In the genomic region with DNA sequence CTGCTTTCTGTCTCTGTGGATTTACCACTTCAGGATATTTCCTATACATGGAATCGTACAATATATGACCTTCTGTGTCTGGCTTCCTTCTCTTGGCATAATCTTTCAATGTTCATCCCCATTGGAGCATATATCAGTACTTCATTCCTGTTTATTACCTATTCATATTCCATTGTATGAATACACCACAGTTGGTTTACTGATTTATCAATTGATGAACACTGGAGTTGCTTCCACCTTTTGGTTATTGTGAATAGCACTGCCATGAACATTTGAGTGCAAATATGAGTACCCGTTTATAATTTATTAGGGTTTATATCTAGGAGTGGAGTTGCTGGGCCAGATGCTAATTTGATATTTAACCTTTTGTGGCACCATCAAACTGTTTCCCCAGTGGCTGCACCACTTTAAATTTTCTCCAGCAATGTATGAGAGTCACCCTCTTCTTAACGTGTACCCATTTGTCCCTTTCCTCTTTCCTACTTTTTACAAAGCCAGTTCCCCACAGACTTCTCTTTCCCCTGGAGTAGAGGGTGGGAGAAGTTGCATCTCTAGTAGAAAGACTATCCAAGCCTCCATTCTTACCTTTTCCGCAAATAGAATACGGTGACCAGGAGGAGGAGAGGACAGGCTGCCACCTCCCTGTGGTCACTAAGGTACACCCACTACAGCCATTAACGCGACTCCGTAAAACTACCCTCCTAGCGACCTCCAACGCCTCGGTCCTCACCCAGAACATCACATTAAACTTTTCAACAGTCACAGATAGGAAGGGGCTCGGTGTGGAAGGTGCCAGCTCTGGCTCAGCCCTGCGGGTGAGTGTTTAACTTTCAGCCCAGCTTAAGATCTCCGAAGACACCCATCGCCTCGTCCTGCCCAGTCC, we compare ENCODE assay signal across 8 cellular contexts. TPM values are rescaled to one million over a fixed set of nuclear protein-coding genes. Genes with fewer than 3 reads are reported as not detected.
A peak's percentile ranks its signal among the peaks of the same experiment; 100 is the strongest.
DNase-seq lines count a peak whose midpoint lies in the region; ATAC-seq, FAIRE-seq and TF ChIP-seq lines count a peak whose summit lies in the region.

No MANE protein-coding gene starts in this region.

- H3K4me1 ChIP-seq in KMS-11 (ENCODE audit: low read depth, poor library complexity, severe bottlenecking): peaks cover 55% of the 10 kb centered on the region
- H3K4me1 ChIP-seq in H1 (replicated peaks in 1 of 4; ENCODE audit: control insufficient read depth in 3 of 4, insufficient read depth in 4 of 4, low read length in 3 of 4): peaks cover 8 to 25% (median 9%) of the 10 kb centered on the region in 4 experiments
- peaks cover 21 to 26% of the 10 kb centered on the region in 2 experiments for H3K4me1 ChIP-seq in neutrophil (ENCODE audit: control insufficient read depth in 1 of 2, insufficient read depth in 1 of 2, low read depth in 1 of 2, low read length in 1 of 2)

- peak overlapping the region; percentile 60; the same call in 1 of the 2 replicates for H4K8ac ChIP-seq in H1 (ENCODE audit: extremely low read depth, insufficient read depth, low read length)

- H3K4me3 ChIP-seq in KMS-11 (IDR thresholded peaks at IDR 0.05; ENCODE audit: insufficient read depth, low read depth, low read length) (no peak overlapping the region), H1 (ENCODE audit: extremely low read depth in 1 of 4, insufficient read depth in 2 of 4, low read depth in 3 of 4, low read length in 4 of 4) (peak overlapping the region; percentile 63 to 71 (median 66)), neutrophil (ENCODE audit: low read depth in 1 of 2, low read length in 1 of 2) (peak overlapping the region; percentile 65 to 75)

- peak overlapping the region; percentile 68 for H4K5ac ChIP-seq in H1 (ENCODE audit: insufficient read length, low read depth, low read length)

- H2BK12ac ChIP-seq in H1 (ENCODE audit: low read depth, low read length): peak overlapping the region; percentile 93; the same call in 1 of the 2 replicates

- H4K91ac ChIP-seq in H1 (replicated peaks; ENCODE audit: insufficient read length, low read length): peak overlapping the region; percentile 23

- H3K14ac ChIP-seq in H1 (ENCODE audit: insufficient read length): no peak overlapping the region

- H3K18ac ChIP-seq in H1 (ENCODE audit: extremely low read depth, low read length): peak overlapping the region; percentile 98

- H3K9me3 ChIP-seq in H1 (ENCODE audit: insufficient read depth in 2 of 2, low read depth in 1 of 2, low read length in 1 of 2): no peaks in the 10 kb centered on the region
- H3K9me3 ChIP-seq in neutrophil: no peaks in the 10 kb centered on the region

- peak overlapping the region; percentile 62; the same call in 1 of the 2 replicates for H2BK20ac ChIP-seq in H1 (ENCODE audit: low read length)

- peak overlapping the region; percentile 92 for H2BK120ac ChIP-seq in H1 (replicated peaks; ENCODE audit: low read depth, low read length)

- H4K20me1 ChIP-seq in KMS-11 (ENCODE audit: insufficient read depth) (no peaks in the 10 kb centered on the region), H1 (replicated peaks in 1 of 2; ENCODE audit: control insufficient read depth in 1 of 2, insufficient read depth in 2 of 2, low read length in 2 of 2) (no peaks in the 10 kb centered on the region)

- H3K56ac ChIP-seq in H1 (replicated peaks; ENCODE audit: insufficient read length, low read depth, low read length): peak overlapping the region; percentile 50

- peaks cover 14% of the 10 kb centered on the region; the same call in 1 of the 2 replicates for H3K79me2 ChIP-seq in KMS-11 (ENCODE audit: insufficient read depth, low read depth)
- peaks cover 0 to 19% of the 10 kb centered on the region in 2 experiments; a peak in 2 of 4 replicates for H3K79me2 ChIP-seq in H1 (ENCODE audit: control insufficient read depth in 1 of 2, insufficient read depth in 2 of 2, low read length in 2 of 2)

- no peak for FAIRE-seq in H1 (lab: Jason Lieb, UNC)

- H2AFZ ChIP-seq in KMS-11 (ENCODE audit: low read depth) (peak overlapping the region; percentile 64; the same call in 1 of the 2 replicates), H1 (ENCODE audit: low read length) (no peak overlapping the region)

- H3K23me2 ChIP-seq in H1 (ENCODE audit: low read depth, low read length): peaks cover 10% of the 10 kb centered on the region

- no peaks in the 10 kb centered on the region for H3K79me1 ChIP-seq in H1 (ENCODE audit: low read depth, low read length)

- H3K27me3 ChIP-seq in KMS-11 (ENCODE audit: insufficient read depth, low read depth) (no peaks in the 10 kb centered on the region), H1 (replicated peaks in 1 of 4; ENCODE audit: control insufficient read depth in 3 of 4, extremely low read depth in 1 of 4, insufficient read depth in 3 of 4, low read length in 3 of 4) (no peaks in the 10 kb centered on the region), neutrophil (no peaks in the 10 kb centered on the region)

- peak overlapping the region; percentile 2 for H3K4ac ChIP-seq in H1 (replicated peaks; ENCODE audit: insufficient read length, low read depth, low read length)

- WGBS in H1 (ENCODE audit: extremely low coverage in 1 of 2, insufficient coverage in 1 of 2, insufficient read length in 1 of 2, insufficient replicate concordance in 2 of 2, low coverage in 1 of 2, low lambda C conversion rate in 2 of 2, missing lambda C conversion rate in 1 of 2), 2 experiments: 13% methylated on average over 16 of the region's 16 CpGs; no CpG with 5 or more reads in 1 of the 2 experiments

- H3K23ac ChIP-seq in H1 (ENCODE audit: insufficient read length): no peak overlapping the region

- no peak for ATAC-seq in HG02981 (IDR thresholded peaks at IDR 0.05; ENCODE audit: unreplicated experiment)

- POLR2A ChIA-PET in H1 (lab: Charles Lee; ENCODE audit: partially characterized antibody): interaction anchor here (0.8 to 4.6 kb wide), 20 partner anchors 7 to 523 kb away, joined by 3 to 85 read pairs (median 6); a partner anchor contains a TSS

- H3K36me3 ChIP-seq in KMS-11 (ENCODE audit: insufficient read depth) (no peaks in the 10 kb centered on the region), H1 (ENCODE audit: control insufficient read depth in 2 of 4, insufficient read depth in 4 of 4, low read length in 3 of 4) (no peaks in the 10 kb centered on the region), neutrophil (no peaks in the 10 kb centered on the region)

- H3K27ac ChIP-seq in C4-2B: peak overlapping the region; percentile 99
- peak overlapping the region; percentile 90 for H3K27ac ChIP-seq in KMS-11
- H3K27ac ChIP-seq in H1 (ENCODE audit: low read depth, low read length): peak overlapping the region; percentile 59; the same call in 1 of the 2 replicates
- peak overlapping the region; percentile 57 for H3K27ac ChIP-seq in neutrophil

- CTCF ChIA-PET in H1 (lab: Charles Lee; ENCODE audit: partially characterized antibody): interaction anchor here (0.9 to 1.2 kb wide), 3 partner anchors 30 to 136 kb away, joined by 3 to 5 read pairs (median 4); no protein-coding TSS in a partner anchor

- DNase-seq in H1 (ENCODE audit: low read depth in 1 of 2, low spot score in 2 of 2) (no peak), NCI-H2227 treated with DMSO at 0.1 percent for 48 hours (lab: John Stamatoyannopoulos, UW) (no peak), hypothalamus (lab: John Stamatoyannopoulos, UW) (no peak)
- no peak for DNase-seq in activated T-cell treated with anti-CD3 and anti-CD28 coated beads, Interleukin-2, amount 50 U/mL, for 1 hour

- no peak for TF ChIP-seq CTCF in C4-2B (conservative IDR thresholded peaks at IDR 0.05)
- TF ChIP-seq CTCF in KMS-11 (conservative IDR thresholded peaks at IDR 0.05; ENCODE audit: low read depth, low read length): no peak
- no peak for TF ChIP-seq CTCF in H1 (IDR thresholded peaks at IDR 0.05; ENCODE audit: control extremely low read depth in 1 of 3, insufficient read depth in 1 of 3, low read depth in 1 of 3, low read length in 3 of 3)
- TF ChIP-seq CTCF in neutrophil (IDR thresholded peaks at IDR 0.05): no peak

- H2BK5ac ChIP-seq in H1 (ENCODE audit: low read depth, low read length): peak overlapping the region; percentile 97

- H2AK5ac ChIP-seq in H1 (ENCODE audit: low read depth, low read length): peak overlapping the region; percentile 87

- no peak for TF ChIP-seq EP300 in H1 (IDR thresholded peaks at IDR 0.05; ENCODE audit: borderline replicate concordance in 1 of 2, low read depth in 2 of 2, low read length in 2 of 2)

- no peak overlapping the region for H2BK15ac ChIP-seq in H1 (ENCODE audit: low read length)

- no peak for TF ChIP-seq POLR2A in H1 (IDR thresholded peaks at IDR 0.05; ENCODE audit: control extremely low read depth in 1 of 2, low read depth in 2 of 2, low read length in 2 of 2)

- H3K9ac ChIP-seq in KMS-11 (peak overlapping the region; percentile 85), H1 (replicated peaks in 1 of 4; ENCODE audit: extremely low read depth in 1 of 4, low read depth in 3 of 4, low read length in 3 of 4) (peak overlapping the region in 3 of 4 experiments; percentile 28 to 82 (median 36); a peak in 6 of 7 replicates)

- H3K4me2 ChIP-seq in KMS-11 (peak overlapping the region; percentile 65), H1 (ENCODE audit: insufficient read depth in 1 of 2, low read depth in 2 of 2, low read length in 2 of 2) (peak overlapping the region; percentile 71 to 73)

- no peak for TF ChIP-seq RAD21 in H1 (IDR thresholded peaks at IDR 0.05 in 1 of 2, conservative IDR thresholded peaks at IDR 0.05 in 1 of 2; ENCODE audit: low read depth in 2 of 2, low read length in 2 of 2)

TF ChIP-seq in H1, 55 proteins besides CTCF, POLR2A, EP300 and RAD21 (continues in another document):
- TF ChIP-seq YY1 (IDR thresholded peaks at IDR 0.05; ENCODE audit: low read depth, low read length): 0 out of 2 replicates have a peak, but pooled peaks have one; percentile 34

RNA-seq across cellular contexts. Expression of a gene that starts 25.6 kb away (rescaled TPM):
- 604 and 621 TPM in 2 replicates for total RNA-seq in H1 (2021; fragmentation: NEBNext Ultra II Directional; extraction: Animal tissue kit (Norgen Biotek cat#: 25700))
- polyA plus RNA-seq in H1 (2011; rRNA removed): 372 and 397 TPM in 2 replicates
- 289 TPM for polyA plus RNA-seq in H1 (2011; cell fraction: cytosol; rRNA removed)
- 214 TPM for polyA plus RNA-seq in H1 (2011; cell fraction: nucleus; rRNA removed)
- polyA plus RNA-seq in H1 (2012, experiment 1 of 2): 318 to 453 TPM (median 393 TPM) in 4 replicates
- 219 TPM for polyA plus RNA-seq in H1 (2012, experiment 2 of 2)
- polyA plus RNA-seq in H1 (2013, experiment 1 of 2): 934 TPM
- 1,101 TPM for polyA plus RNA-seq in H1 (2013, experiment 2 of 2)
- polyA minus RNA-seq in H1 (2011; rRNA and poly(A)+ RNA removed): 618 and 631 TPM in 2 replicates
- 331 TPM for polyA minus RNA-seq in H1 (2011; cell fraction: cytosol; rRNA and poly(A)+ RNA removed)
- polyA minus RNA-seq in H1 (2011; cell fraction: nucleus; rRNA and poly(A)+ RNA removed): 203 TPM

RNA-seq across cellular contexts. Expression of a gene that starts 42.6 kb away (rescaled TPM):
- 0.17 and 0.20 TPM in 2 replicates for total RNA-seq in H1 (2021; fragmentation: NEBNext Ultra II Directional; extraction: Animal tissue kit (Norgen Biotek cat#: 25700))
- polyA plus RNA-seq in H1 (2011; rRNA removed): 0.20 and 0.33 TPM in 2 replicates
- polyA plus RNA-seq in H1 (2011; cell fraction: cytosol; rRNA removed): 0.26 TPM
- polyA plus RNA-seq in H1 (2011; cell fraction: nucleus; rRNA removed): 0.20 TPM
- polyA plus RNA-seq in H1 (2012, experiment 1 of 2): 0.42 to 0.64 TPM (median 0.56 TPM) in 4 replicates
- polyA plus RNA-seq in H1 (2012, experiment 2 of 2): not detected
- polyA plus RNA-seq in H1 (2013, experiment 1 of 2): 0.16 TPM
- 0.17 TPM for polyA plus RNA-seq in H1 (2013, experiment 2 of 2)
- 0.22 TPM in 1 of 2 replicates, not detected in the other for polyA minus RNA-seq in H1 (2011; rRNA and poly(A)+ RNA removed)
- not detected for polyA minus RNA-seq in H1 (2011; cell fraction: cytosol; rRNA and poly(A)+ RNA removed)
- polyA minus RNA-seq in H1 (2011; cell fraction: nucleus; rRNA and poly(A)+ RNA removed): not detected
